ENCODE assay signal across 14 cellular contexts in the genomic region with DNA sequence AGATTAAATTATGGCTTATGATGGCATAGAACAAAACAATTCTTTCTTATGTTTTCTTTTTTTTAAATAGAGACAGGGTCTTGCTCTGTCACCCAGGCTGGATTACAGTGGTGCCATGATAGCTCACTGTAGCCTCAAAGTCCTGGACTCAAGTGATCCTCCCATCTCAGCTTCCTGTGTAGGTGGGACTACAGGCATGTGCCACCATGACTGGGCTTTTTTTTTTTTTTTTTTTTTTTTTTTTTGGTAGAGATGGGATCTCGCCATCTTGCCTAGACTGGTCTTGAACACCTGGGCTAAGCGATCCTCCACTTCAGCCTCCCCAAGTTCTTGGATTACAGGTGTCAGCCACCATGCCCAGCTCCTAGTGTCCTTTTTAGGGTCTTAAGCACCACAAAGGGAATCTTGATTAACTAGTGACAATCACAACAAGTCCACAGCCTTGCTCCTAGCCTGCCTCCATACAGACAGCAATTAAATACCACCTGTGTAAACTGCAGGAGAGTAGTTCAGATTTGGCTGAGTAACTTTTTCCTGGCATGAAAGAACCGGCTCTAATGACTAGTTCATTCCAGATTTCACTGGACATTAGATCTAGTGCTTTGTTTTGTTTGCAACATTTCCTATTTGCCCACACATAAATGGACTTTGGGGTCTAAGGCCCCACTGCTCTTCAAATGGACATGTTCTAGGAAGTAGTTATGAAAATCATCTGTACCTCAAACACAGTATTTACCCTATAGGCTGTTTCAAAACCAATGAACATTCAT.
A peak's percentile ranks its signal among the peaks of the same experiment; 100 is the strongest.
DNase-seq lines count a peak whose midpoint lies in the region; ATAC-seq, FAIRE-seq and TF ChIP-seq lines count a peak whose summit lies in the region.
"Had no signal": no experiment of that assay in that cellular context is flagged by ENCODE, and none has a peak within 500 bp of the region (broad histone marks: within the 10 kb centered on the region; RNA-seq: fewer than 3 reads in every experiment).

No MANE protein-coding gene starts in this region.

- peak overlapping the region; percentile 28; the same call in 1 of the 2 replicates for H3K27ac ChIP-seq in PC-9
- H3K27ac ChIP-seq in fibroblast of lung (ENCODE audit: insufficient read depth, low read length), result peak overlapping the region; percentile 81
- H3K27ac ChIP-seq: epithelial cell of prostate, suprapubic skin had no signal

- no TSS peak for BruUV-seq in PC-9 (replicated peaks; lab: Mats Ljungman, UMichigan)

- H3K36me3 ChIP-seq in PC-9 (ENCODE audit: low read depth) (peaks cover 44% of the 10 kb centered on the region), fibroblast of lung (ENCODE audit: control insufficient read depth, insufficient read depth, low read length) (peaks cover 11% of the 10 kb centered on the region), skeletal muscle satellite cell (ENCODE audit: insufficient read depth, low read length) (peaks cover 34% of the 10 kb centered on the region)

- no peak for DNase-seq in H54 (ENCODE audit: insufficient read length, low spot score)
- DNase-seq in PC-9, result no peak
- DNase-seq in fibroblast of lung (ENCODE audit: low read depth in 2 of 2), result peak in 1 of 2 donors; percentile 65
- DNase-seq in stimulated activated CD4-positive, alpha-beta T cell treated with anti-CD3 and anti-CD28 coated beads, Interleukin-1b, Interleukin-23, amount 100 ng/mL, for 48 hours, result no peak
- DNase-seq in activated naive CD4-positive, alpha-beta T cell treated with Interleukin-2 at 50 U/mL for 16 hours, result no peak
- DNase-seq: activated T-cell treated with anti-CD3 and anti-CD28 coated beads for 4 hours, Caco-2, H7, NCI-H2107 had no signal

- no peak overlapping the region for H3K9ac ChIP-seq in fibroblast of lung (ENCODE audit: insufficient read depth, low read length)
- H3K9ac ChIP-seq in skeletal muscle satellite cell (ENCODE audit: low read depth, low read length), result peak overlapping the region; percentile 21

- intact Hi-C loops in PC-9 (cut with micrococcal nuclease; ENCODE audit: unreplicated experiment), result no loop called here

- TF ChIP-seq CTCF in PC-9 (conservative IDR thresholded peaks at IDR 0.05), result no peak
- TF ChIP-seq CTCF in fibroblast of lung (conservative IDR thresholded peaks at IDR 0.05 in 1 of 2, IDR thresholded peaks at IDR 0.05 in 1 of 2; ENCODE audit: low read depth in 1 of 2, low read length in 2 of 2), result no peak

- CTCF ChIA-PET in PC-9 (lab: Charles Lee), result interaction anchor here (0.7 kb wide), 1 partner anchor 766 kb away, joined by 17 read pairs; no protein-coding TSS in a partner anchor

- H4K20me1 ChIP-seq in PC-9 (ENCODE audit: insufficient read depth) (peaks cover 21% of the 10 kb centered on the region; the same call in 1 of the 2 replicates), fibroblast of lung (ENCODE audit: control insufficient read depth, extremely low read depth, insufficient read depth, low read length) (no peaks in the 10 kb centered on the region)

- H3K79me2 ChIP-seq in PC-9 (ENCODE audit: low read depth) (no peaks in the 10 kb centered on the region; the same call in 1 of the 2 replicates), fibroblast of lung (ENCODE audit: control insufficient read depth, insufficient read depth, low read length) (peaks cover 6% of the 10 kb centered on the region)

- H3K27me3 ChIP-seq in PC-9 (ENCODE audit: insufficient read depth, low read depth) (no peaks in the 10 kb centered on the region), fibroblast of lung (ENCODE audit: control insufficient read depth, insufficient read depth, low read length) (no peaks in the 10 kb centered on the region), skeletal muscle satellite cell (ENCODE audit: control insufficient read depth, insufficient read depth, low read length) (no peaks in the 10 kb centered on the region)
- H3K27me3 ChIP-seq: suprapubic skin had no signal

- H3K4me3 ChIP-seq in PC-9 (no peak overlapping the region), fibroblast of lung (replicated peaks in 1 of 4; ENCODE audit: control extremely low read depth in 1 of 4, insufficient read depth in 1 of 4, low read depth in 3 of 4, low read length in 4 of 4) (no peak overlapping the region), skeletal muscle satellite cell (ENCODE audit: low read length) (no peak overlapping the region)
- H3K4me3 ChIP-seq: suprapubic skin had no signal

- no peak overlapping the region for H2AFZ ChIP-seq in PC-9
- no peak overlapping the region for H2AFZ ChIP-seq in fibroblast of lung (ENCODE audit: low read length)

- H3K4me1 ChIP-seq in PC-9 (replicated peaks; ENCODE audit: insufficient read depth) (no peaks in the 10 kb centered on the region), fibroblast of lung (ENCODE audit: control insufficient read depth, extremely low read depth, insufficient read depth, low read length) (peaks cover 34% of the 10 kb centered on the region), skeletal muscle satellite cell (ENCODE audit: control insufficient read depth, insufficient read depth, low read length) (peaks cover 34% of the 10 kb centered on the region)
- H3K4me1 ChIP-seq: Caco-2, suprapubic skin had no signal

- ATAC-seq in GM21367 (IDR thresholded peaks at IDR 0.05; ENCODE audit: unreplicated experiment) (no peak), HG02840 (IDR thresholded peaks at IDR 0.05; ENCODE audit: low FRiP score, unreplicated experiment) (no peak)

- H3K9me2 ChIP-seq in PC-9 (ENCODE audit: insufficient read depth), result no peaks in the 10 kb centered on the region

- peaks cover 26% of the 10 kb centered on the region for H3F3A ChIP-seq in PC-9 (ENCODE audit: insufficient read depth, low read depth)

- no peaks in the 10 kb centered on the region for H3K9me3 ChIP-seq in PC-9 (ENCODE audit: insufficient read depth, low read depth)
- no peaks in the 10 kb centered on the region for H3K9me3 ChIP-seq in fibroblast of lung (ENCODE audit: control insufficient read depth, insufficient read depth, low read depth, low read length)
- H3K9me3 ChIP-seq in skeletal muscle satellite cell (replicated peaks; ENCODE audit: low read length), result no peaks in the 10 kb centered on the region
- H3K9me3 ChIP-seq: Caco-2, suprapubic skin had no signal

- no peak for TF ChIP-seq POLR2A in H54 (IDR thresholded peaks at IDR 0.05; ENCODE audit: low read depth, low read length)

- peak; percentile 11 for FAIRE-seq in H54 (lab: Jason Lieb, UNC)

- H3K4me2 ChIP-seq in PC-9 (no peak overlapping the region), fibroblast of lung (ENCODE audit: extremely low read depth, insufficient read depth, low read length) (peak overlapping the region; percentile 62), skeletal muscle satellite cell (ENCODE audit: low read length) (peak overlapping the region; percentile 46)

- POLR2A ChIA-PET in PC-9 (lab: Charles Lee; ENCODE audit: unreplicated experiment), result no interaction called here
